ENCODE assay signal across 15 cellular contexts in genomic region chr17:70070297-70071027, GRCh38. TPM values are rescaled to one million over a fixed set of nuclear protein-coding genes. Genes with fewer than 3 reads are reported as not detected.
"Had no signal": no experiment of that assay in that cellular context is flagged by ENCODE, and none has a peak within 500 bp of the region (broad histone marks: within the 10 kb centered on the region; RNA-seq: fewer than 3 reads in every experiment).

No MANE protein-coding gene starts in this region.

- H3K4me3 ChIP-seq: testis had no signal

- ATAC-seq: left colon; natural killer cell treated with Interleukin-12 subunit alpha and Interleukin-12 subunit beta and Interleukin-15 and Interleukin-18, amount 100 ng/mL, for 72 hours had no signal

- H3K4me3 Mint-ChIP-seq: activated CD4-positive, alpha-beta memory T cell treated with anti-CD3 and anti-CD28 coated beads for 36 hours; immature natural killer cell; natural killer cell treated with Interleukin-12 subunit alpha and Interleukin-12 subunit beta and Interleukin-15 and Interleukin-18, amount 100 ng/mL, for 72 hours; stimulated activated naive CD8-positive, alpha-beta T cell treated with anti-CD3 and anti-CD28 coated beads, Interleukin-15, Interleukin-2, amounts not matched to agents 100 ng/mL and 50 ng/mL, for 24 hours had no signal

- H3K9me3 ChIP-seq: testis had no signal

- H3K27me3 ChIP-seq: testis had no signal

- DNase-seq: activated CD4-positive, alpha-beta memory T cell treated with anti-CD3 and anti-CD28 coated beads for 36 hours; activated CD4-positive, alpha-beta T cell treated with anti-CD3 and anti-CD28 coated beads for 1 hour; central memory CD4-positive, alpha-beta T cell; cortex of kidney; effector memory CD4-positive, alpha-beta T cell; immature natural killer cell; left colon; mammary epithelial cell; stimulated activated CD4-positive, alpha-beta T cell treated with anti-CD3 and anti-CD28 coated beads, Interleukin-2, amount 100 ng/mL, for 48 hours; T-helper 9 cell; testis had no signal

- H3K36me3 Mint-ChIP-seq: activated CD4-positive, alpha-beta memory T cell treated with anti-CD3 and anti-CD28 coated beads for 36 hours; natural killer cell treated with Interleukin-12 subunit alpha and Interleukin-12 subunit beta and Interleukin-15 and Interleukin-18, amount 100 ng/mL, for 72 hours had no signal

- H3K4me1 Mint-ChIP-seq: immature natural killer cell had no signal

- H3K27ac ChIP-seq: testis had no signal

- H3K9me3 Mint-ChIP-seq: activated CD4-positive, alpha-beta memory T cell treated with anti-CD3 and anti-CD28 coated beads for 36 hours; stimulated activated naive CD8-positive, alpha-beta T cell treated with anti-CD3 and anti-CD28 coated beads, Interleukin-15, Interleukin-2, amounts not matched to agents 100 ng/mL and 50 ng/mL, for 24 hours had no signal

RNA-seq across cellular contexts. Expression of gene KCNJ16, which starts 4.6 kb away (rescaled TPM):
- total RNA-seq: activated CD4-positive, alpha-beta memory T cell treated with anti-CD3 and anti-CD28 coated beads for 36 hours; natural killer cell treated with Interleukin-12 subunit alpha and Interleukin-12 subunit beta and Interleukin-15 and Interleukin-18, amount 100 ng/mL, for 72 hours; osteoblast; ureter had no signal
